Comparison of ENCODE assay signal across 1 cellular context in genomic region chr7:27871086-27871485, GRCh38.
TF ChIP-seq lines count a peak whose summit lies in the region.

No MANE protein-coding gene starts in this region.

TF ChIP-seq in GM23338, 12 proteins besides CTCF, POLR2A, EP300 and RAD21 (continued from another document):
- no peak for TF ChIP-seq REST (IDR thresholded peaks at IDR 0.05; ENCODE audit: unreplicated experiment)
- no peak for TF ChIP-seq ZNF331 (CRISPR knock-in tag; IDR thresholded peaks at IDR 0.05; ENCODE audit: low read depth)
- TF ChIP-seq NANOG (IDR thresholded peaks at IDR 0.05; ENCODE audit: borderline replicate concordance) = no peak
- TF ChIP-seq POLR2AphosphoS5 (IDR thresholded peaks at IDR 0.05; ENCODE audit: low read depth) = no peak
- no peak for TF ChIP-seq JUNB (IDR thresholded peaks at IDR 0.05; ENCODE audit: unreplicated experiment)
- no peak for TF ChIP-seq EZH2phosphoT487 (IDR thresholded peaks at IDR 0.05; ENCODE audit: unreplicated experiment)
